Comparison of ENCODE assay signal across 11 cellular contexts in genomic region chr1:19418503-19418971, GRCh38.
A peak's percentile ranks its signal among the peaks of the same experiment; 100 is the strongest.
DNase-seq lines count a peak whose midpoint lies in the region; ATAC-seq and TF ChIP-seq lines count a peak whose summit lies in the region.
"Had no signal": no experiment of that assay in that cellular context is flagged by ENCODE, and none has a peak within 500 bp of the region (broad histone marks: within the 10 kb centered on the region; RNA-seq: fewer than 3 reads in every experiment).

No MANE protein-coding gene starts in this region.

- ATAC-seq in GM18511 (IDR thresholded peaks at IDR 0.05; ENCODE audit: unreplicated experiment) = no peak
- no peak for ATAC-seq in HG02840 (IDR thresholded peaks at IDR 0.05; ENCODE audit: low FRiP score, unreplicated experiment)

- peaks cover 95% of the 10 kb centered on the region for H3K4me1 ChIP-seq in muscle layer of colon (ENCODE audit: insufficient read depth, low read length)

- CTCF ChIA-PET in BJ (lab: Yijun Ruan, JAX) = interaction anchor here (1.7 kb wide), 1 partner anchor 13 kb away, joined by 5 read pairs; no protein-coding TSS in a partner anchor

- in situ Hi-C loops in astrocyte of the spinal cord (cut with HindIII; ENCODE audit: low sequenced_read_pairs) = no loop called here

- TF ChIP-seq CTCF in BJ (IDR thresholded peaks at IDR 0.05; ENCODE audit: insufficient read depth, low read depth, low read length) (no peak), astrocyte of the spinal cord (IDR thresholded peaks at IDR 0.05; ENCODE audit: low read depth, low read length) (no peak)

- H3K4me3 ChIP-seq in BJ (ENCODE audit: low read depth, low read length) (no peak overlapping the region), astrocyte of the spinal cord (ENCODE audit: low read depth, low read length) (no peak overlapping the region), muscle layer of colon (ENCODE audit: low read depth in 1 of 2, low read length in 2 of 2) (no peak overlapping the region)

- H3K9me3 ChIP-seq in muscle layer of colon (ENCODE audit: low read length) = no peaks in the 10 kb centered on the region

- H3K9ac ChIP-seq in muscle layer of colon (ENCODE audit: low read length) = no peak overlapping the region

- peak overlapping the region; percentile 76 for H3K27ac ChIP-seq in muscle layer of colon (ENCODE audit: low read depth, low read length)
- H3K27ac ChIP-seq: HL-60 had no signal

- POLR2A ChIA-PET in BJ (lab: Charles Lee) = no interaction called here

- DNase-seq in BJ (ENCODE audit: low read depth) = peak; percentile 66
- peak; percentile 53 for DNase-seq in HCEC 1CT
- peak; percentile 57 for DNase-seq in astrocyte of the spinal cord (ENCODE audit: low read depth, low spot score)
- DNase-seq in HuH-7 (ENCODE audit: low spot score) = no peak
- DNase-seq in NCI-H510A treated with DMSO at 0.1 percent for 48 hours (lab: John Stamatoyannopoulos, UW) = no peak
- DNase-seq: NCI-H1105 treated with DMSO at 0.1 percent for 48 hours, trophoblast cell had no signal

- H3K27me3 ChIP-seq in BJ (ENCODE audit: control insufficient read depth, insufficient read depth, low read length) (no peaks in the 10 kb centered on the region), muscle layer of colon (ENCODE audit: control insufficient read depth in 1 of 2, insufficient read depth in 2 of 2, low read length in 2 of 2) (no peaks in the 10 kb centered on the region)

- H3K36me3 ChIP-seq in BJ (ENCODE audit: control insufficient read depth, insufficient read depth, low read length) = peaks cover 4% of the 10 kb centered on the region; the same call in 1 of the 2 replicates
- H3K36me3 ChIP-seq in muscle layer of colon (ENCODE audit: insufficient read depth, low read length) = peaks cover 12% of the 10 kb centered on the region

Comparison
In these comparisons a context has a peak if more than half of its experiments do, and no peak if none do; other contexts are left out.
1. DNase-seq: peak in BJ (single experiment), HCEC 1CT (single experiment) and astrocyte of the spinal cord (single experiment); none in HuH-7 (single experiment) and NCI-H510A treated with DMSO at 0.1 percent for 48 hours (single experiment).